Comparison of ENCODE assay signal across 20 cellular contexts in genomic region chr19:41096353-41096752, GRCh38. TPM values are rescaled to one million over a fixed set of nuclear protein-coding genes. Genes with fewer than 3 reads are reported as not detected.
DNase-seq lines count a peak whose midpoint lies in the region; ATAC-seq and TF ChIP-seq lines count a peak whose summit lies in the region.
"Had no signal": no experiment of that assay in that cellular context is flagged by ENCODE, and none has a peak within 500 bp of the region (broad histone marks: within the 10 kb centered on the region; RNA-seq: fewer than 3 reads in every experiment).

No MANE protein-coding gene starts in this region.

- peaks cover 8% of the 10 kb centered on the region for H3K27me3 Mint-ChIP-seq in GM23338 (ENCODE audit: insufficient read depth, low read depth, poor library complexity)
- H3K27me3 Mint-ChIP-seq in osteocyte (ENCODE audit: unreplicated experiment) = peaks cover 12% of the 10 kb centered on the region

- H3K4me1 Mint-ChIP-seq in GM23338 (no peaks in the 10 kb centered on the region), osteocyte (ENCODE audit: unreplicated experiment) (no peaks in the 10 kb centered on the region)
- H3K4me1 Mint-ChIP-seq: CD4-positive, CD25-positive, alpha-beta regulatory T cell had no signal

- H3K9me3 Mint-ChIP-seq in GM23338 = peaks cover 32% of the 10 kb centered on the region; the same call in 2 of the 3 replicates
- peaks cover 10% of the 10 kb centered on the region for H3K9me3 Mint-ChIP-seq in osteocyte (ENCODE audit: unreplicated experiment)

- peak; percentile 36; the same call in 2 of the 3 replicates for ATAC-seq in GM23338
- ATAC-seq: A549 had no signal

- peak; percentile 17 for DNase-seq in NCI-H748 (lab: John Stamatoyannopoulos, UW; ENCODE audit: unreplicated experiment)
- DNase-seq in NCI-H748 treated with DMSO at 0.1 percent for 48 hours (lab: John Stamatoyannopoulos, UW) = no peak
- no peak for DNase-seq in GM23338 (ENCODE audit: low spot score)
- peak; percentile 26 for DNase-seq in coronary artery (ENCODE audit: low spot score)
- peak; percentile 64 for DNase-seq in osteocyte (ENCODE audit: extremely low spot score, unreplicated experiment)
- no peak for DNase-seq in NOMO-1 treated with DMSO at 0.1 percent for 48 hours (lab: John Stamatoyannopoulos, UW; ENCODE audit: unreplicated experiment)
- DNase-seq in AG08396 (ENCODE audit: low spot score) = no peak
- DNase-seq: 8988T; ACHN; C1 segment of cervical spinal cord; Caco-2; CD4-positive, CD25-positive, alpha-beta regulatory T cell; CD8-positive, alpha-beta T cell; DMS153; GM23248; H9; HFFc6 had no signal

- peaks cover 3% of the 10 kb centered on the region; the same call in 1 of the 3 replicates for H3K36me3 Mint-ChIP-seq in GM23338 (ENCODE audit: low read depth)
- H3K36me3 Mint-ChIP-seq in osteocyte (ENCODE audit: unreplicated experiment) = no peaks in the 10 kb centered on the region
- H3K36me3 Mint-ChIP-seq: CD4-positive, CD25-positive, alpha-beta regulatory T cell; CD8-positive, alpha-beta T cell had no signal

- H3K4me3 ChIP-seq in GM23338 (no peak overlapping the region), coronary artery (no peak overlapping the region)
- H3K4me3 ChIP-seq: A549, GM23248 had no signal

- H2AFZ ChIP-seq in GM23338 = 0 out of 2 replicates have a peak overlapping the region, but pooled peaks have one; percentile 48
- H2AFZ ChIP-seq: GM23248 had no signal

- H3K79me2 ChIP-seq in GM23338 (replicated peaks; ENCODE audit: insufficient read depth) = no peaks in the 10 kb centered on the region

- H3K27me3 ChIP-seq in GM23338 (ENCODE audit: insufficient read depth) = peaks cover 9% of the 10 kb centered on the region; the same call in 1 of the 2 replicates

- no peaks in the 10 kb centered on the region for H3K4me1 ChIP-seq in GM23338 (ENCODE audit: insufficient read depth)
- H3K4me1 ChIP-seq: A549, Caco-2 had no signal

- H3K4me2 ChIP-seq in GM23338 = no peak overlapping the region
- H3K4me2 ChIP-seq: A549 had no signal

- no peak overlapping the region for H3K27ac Mint-ChIP-seq in GM23338
- no peak overlapping the region for H3K27ac Mint-ChIP-seq in osteocyte (ENCODE audit: unreplicated experiment)
- H3K27ac Mint-ChIP-seq: CD4-positive, CD25-positive, alpha-beta regulatory T cell; CD8-positive, alpha-beta T cell; H9; HFFc6 had no signal

- H3K27ac ChIP-seq in GM23338 (ENCODE audit: low read depth) (no peak overlapping the region), coronary artery (no peak overlapping the region)
- H3K27ac ChIP-seq: A549, GM23248 had no signal

- no peaks in the 10 kb centered on the region for H3K9me2 ChIP-seq in GM23338 (ENCODE audit: insufficient read depth)

- H3K4me3 Mint-ChIP-seq in GM23338 (no peak overlapping the region), osteocyte (ENCODE audit: unreplicated experiment) (no peak overlapping the region)
- H3K4me3 Mint-ChIP-seq: CD4-positive, CD25-positive, alpha-beta regulatory T cell; CD8-positive, alpha-beta T cell; H9; HFFc6 had no signal

- TF ChIP-seq CTCF in GM23338 (conservative IDR thresholded peaks at IDR 0.05; ENCODE audit: low read depth in 2 of 2) (no peak), coronary artery (IDR thresholded peaks at IDR 0.05) (no peak), osteocyte (IDR thresholded peaks at IDR 0.05) (no peak)

- no peaks in the 10 kb centered on the region for H4K20me1 ChIP-seq in GM23338 (replicated peaks; ENCODE audit: insufficient read depth)

- H3K36me3 ChIP-seq in GM23338 (ENCODE audit: insufficient read depth) = no peaks in the 10 kb centered on the region

- H3F3A ChIP-seq in GM23338 (replicated peaks; ENCODE audit: low read depth) = no peaks in the 10 kb centered on the region

TF ChIP-seq in GM23338, 12 proteins besides CTCF, POLR2A, EP300 and RAD21:
- TF ChIP-seq JUNB (IDR thresholded peaks at IDR 0.05; ENCODE audit: unreplicated experiment) = no peak
- no peak for TF ChIP-seq EZH2phosphoT487 (IDR thresholded peaks at IDR 0.05; ENCODE audit: unreplicated experiment)
- TF ChIP-seq POLR2AphosphoS5 (IDR thresholded peaks at IDR 0.05; ENCODE audit: low read depth) = no peak
- no peak for TF ChIP-seq ZNF331 (CRISPR knock-in tag; IDR thresholded peaks at IDR 0.05; ENCODE audit: low read depth)
- no peak for TF ChIP-seq EZH2 (IDR thresholded peaks at IDR 0.05; ENCODE audit: low read depth, unreplicated experiment)

RNA-seq across cellular contexts. Expression of gene CYP2A13, which starts 8.1 kb away (rescaled TPM):
- total RNA-seq in GM23338 (2014; rRNA removed; shearing (Covaris generic)) = 0.35 and 0.50 TPM in 2 replicates
- 0.27 and 0.40 TPM in 2 replicates for polyA plus RNA-seq in GM23338 (2016; fragmentation: Nextera tagmentation; extraction: Ambion mirVana)
- total RNA-seq in osteocyte = not detected in 2 replicates
- total RNA-seq: Caco-2; CD4-positive, CD25-positive, alpha-beta regulatory T cell; CD8-positive, alpha-beta T cell; GM23248; H4; HFFc6 had no signal
- polyA plus RNA-seq: A549; BJ; CD4-positive, CD25-positive, alpha-beta regulatory T cell; GM23248 had no signal

RNA-seq across cellular contexts. Expression of gene CYP2F1, which starts 17.9 kb away (rescaled TPM):
- not detected in 2 replicates for total RNA-seq in GM23338 (2014; rRNA removed; shearing (Covaris generic))
- polyA plus RNA-seq in GM23338 (2016; fragmentation: Nextera tagmentation; extraction: Ambion mirVana) = 0.99 and 1.1 TPM in 2 replicates
- not detected in 2 replicates for total RNA-seq in osteocyte
- total RNA-seq: Caco-2, GM23248, H4, HFFc6 had no signal
- polyA plus RNA-seq: A549; BJ; CD4-positive, CD25-positive, alpha-beta regulatory T cell; GM23248 had no signal

Comparison
In these comparisons a context has a peak if more than half of its experiments do, and no peak if none do; other contexts are left out.
1. DNase-seq: peak in NCI-H748 (single experiment), coronary artery (single experiment) and osteocyte (single experiment); none in NCI-H748 treated with DMSO at 0.1 percent for 48 hours (single experiment), GM23338 (single experiment), NOMO-1 treated with DMSO at 0.1 percent for 48 hours (single experiment) and AG08396 (single experiment).